ENCODE assay signal across 9 cellular contexts in genomic region chr5:83306572-83307241, GRCh38.
DNase-seq lines count a peak whose midpoint lies in the region; FAIRE-seq and TF ChIP-seq lines count a peak whose summit lies in the region.
"Had no signal": no experiment of that assay in that cellular context is flagged by ENCODE, and none has a peak within 500 bp of the region (broad histone marks: within the 10 kb centered on the region; RNA-seq: fewer than 3 reads in every experiment).

No MANE protein-coding gene starts in this region.

- H3K4me3 Mint-ChIP-seq in astrocyte (ENCODE audit: unreplicated experiment), result no peak overlapping the region
- H3K4me3 Mint-ChIP-seq in CD8-positive, alpha-beta memory T cell, result no peak overlapping the region

- H3K4me2 ChIP-seq in GM23248 (ENCODE audit: unreplicated experiment), result peak overlapping the region; percentile 58
- H3K4me2 ChIP-seq in KMS-11, result peak overlapping the region; percentile 21; the same call in 1 of the 2 replicates
- peak overlapping the region; percentile 34 for H3K4me2 ChIP-seq in astrocyte (ENCODE audit: low read length)

- DNase-seq in NK-92 treated with Interleukin-12 subunit alpha and Interleukin-12 subunit beta, amount 100 ng/mL, for 24 hours (lab: John Stamatoyannopoulos, UW), result peak; percentile 32
- no peak for DNase-seq in NK-92 (lab: John Stamatoyannopoulos, UW; ENCODE audit: unreplicated experiment)
- DNase-seq in GM23248, result peak; percentile 91
- DNase-seq in astrocyte (ENCODE audit: low read depth), result peak; percentile 96
- peak; percentile 51 to 80 for DNase-seq in lower leg skin (ENCODE audit: low spot score in 2 of 2)
- DNase-seq in CD8-positive, alpha-beta memory T cell, result no peak
- DNase-seq in NCI-H2081 (lab: John Stamatoyannopoulos, UW), result no peak

- TF ChIP-seq CTCF in KMS-11 (conservative IDR thresholded peaks at IDR 0.05; ENCODE audit: low read depth, low read length), result no peak
- no peak for TF ChIP-seq CTCF in astrocyte (IDR thresholded peaks at IDR 0.05; ENCODE audit: insufficient read depth, low read depth, low read length)
- TF ChIP-seq CTCF in lower leg skin (IDR thresholded peaks at IDR 0.05), result no peak

- CTCF ChIA-PET in CD8-positive, alpha-beta memory T cell (lab: Charles Lee), result no interaction called here

- FAIRE-seq in astrocyte (lab: Jason Lieb, UNC), result peak; percentile 75
- FAIRE-seq: A204.1 had no signal

- H3K9me2 ChIP-seq in GM23248 (ENCODE audit: insufficient read depth), result no peaks in the 10 kb centered on the region

- no peaks in the 10 kb centered on the region for H3K9me3 ChIP-seq in GM23248 (ENCODE audit: low read depth)
- no peaks in the 10 kb centered on the region for H3K9me3 ChIP-seq in astrocyte (ENCODE audit: insufficient read depth, low read depth, low read length)
- no peaks in the 10 kb centered on the region for H3K9me3 ChIP-seq in CD8-positive, alpha-beta memory T cell (ENCODE audit: low read length)

- POLR2A ChIA-PET in CD8-positive, alpha-beta memory T cell (lab: Charles Lee), result no interaction called here

- H3K4me1 Mint-ChIP-seq in astrocyte (ENCODE audit: low read depth, unreplicated experiment), result peaks cover 14% of the 10 kb centered on the region
- H3K4me1 Mint-ChIP-seq in CD8-positive, alpha-beta memory T cell, result peaks cover 0 to 4% (median 0%) of the 10 kb centered on the region in 3 donors

- no peak for TF ChIP-seq POLR2A in lower leg skin (IDR thresholded peaks at IDR 0.05)

- H3K9me3 Mint-ChIP-seq in astrocyte (ENCODE audit: unreplicated experiment), result no peaks in the 10 kb centered on the region
- H3K9me3 Mint-ChIP-seq in CD8-positive, alpha-beta memory T cell, result peaks cover 0 to 11% (median 0%) of the 10 kb centered on the region in 5 donors

- peak overlapping the region; percentile 59 for H3K27ac Mint-ChIP-seq in astrocyte (ENCODE audit: unreplicated experiment)
- no peak overlapping the region for H3K27ac Mint-ChIP-seq in CD8-positive, alpha-beta memory T cell

- H3K27ac ChIP-seq in GM23248 (peak overlapping the region; percentile 66), KMS-11 (peak overlapping the region; percentile 1; the same call in 1 of the 2 replicates), astrocyte (ENCODE audit: low read depth, low read length) (peak overlapping the region; percentile 21)
- H3K27ac ChIP-seq in CD8-positive, alpha-beta memory T cell (ENCODE audit: low read depth, low read length), result no peak overlapping the region

- H2AFZ ChIP-seq in GM23248, result peak overlapping the region; percentile 44
- H2AFZ ChIP-seq in KMS-11 (ENCODE audit: low read depth), result no peak overlapping the region
- H2AFZ ChIP-seq in astrocyte (ENCODE audit: low read depth, low read length), result no peak overlapping the region

- H3K27me3 ChIP-seq in GM23248 (replicated peaks; ENCODE audit: insufficient read depth), result no peaks in the 10 kb centered on the region
- H3K27me3 ChIP-seq in KMS-11 (ENCODE audit: insufficient read depth, low read depth), result no peaks in the 10 kb centered on the region
- no peaks in the 10 kb centered on the region for H3K27me3 ChIP-seq in astrocyte (ENCODE audit: insufficient read depth, low read length)
- H3K27me3 ChIP-seq in CD8-positive, alpha-beta memory T cell (ENCODE audit: insufficient read depth, low read length, poor library complexity, severe bottlenecking), result no peaks in the 10 kb centered on the region

- H3K79me2 ChIP-seq in GM23248 (ENCODE audit: insufficient read depth) (no peaks in the 10 kb centered on the region), KMS-11 (ENCODE audit: insufficient read depth, low read depth) (no peaks in the 10 kb centered on the region), astrocyte (ENCODE audit: insufficient read depth, low read length) (no peaks in the 10 kb centered on the region)

- peaks cover 19% of the 10 kb centered on the region for H3F3A ChIP-seq in GM23248 (ENCODE audit: insufficient read depth)

- WGBS in GM23248 (ENCODE audit: low coverage in 1 of 2, low lambda C conversion rate in 2 of 2, missing lambda C conversion rate in 2 of 2), 2 experiments, result 2 to 3% methylated on average over 3 of the region's 3 CpGs
- WGBS in lower leg skin, 2 donors, result 22 to 44% methylated on average over 3 of the region's 3 CpGs

- H4K20me1 ChIP-seq in GM23248 (ENCODE audit: insufficient read depth) (no peaks in the 10 kb centered on the region), KMS-11 (ENCODE audit: insufficient read depth) (no peaks in the 10 kb centered on the region), astrocyte (ENCODE audit: insufficient read depth, low read length) (no peaks in the 10 kb centered on the region)

- H3K4me3 ChIP-seq in GM23248 (peak overlapping the region; percentile 37; the same call in 1 of the 2 replicates), KMS-11 (IDR thresholded peaks at IDR 0.05; ENCODE audit: insufficient read depth, low read depth, low read length) (no peak overlapping the region), astrocyte (ENCODE audit: insufficient read depth, low read depth, low read length) (no peak overlapping the region), lower leg skin (ENCODE audit: low read depth, poor library complexity, severe bottlenecking) (no peak overlapping the region)
- H3K4me3 ChIP-seq in CD8-positive, alpha-beta memory T cell (ENCODE audit: low read length), result no peak overlapping the region

- H3K36me3 Mint-ChIP-seq in astrocyte (ENCODE audit: low read depth, unreplicated experiment), result no peaks in the 10 kb centered on the region
- peaks cover 0 to 27% (median 5%) of the 10 kb centered on the region in 3 donors for H3K36me3 Mint-ChIP-seq in CD8-positive, alpha-beta memory T cell

- H3K36me3 ChIP-seq in GM23248 (ENCODE audit: low read depth), result no peaks in the 10 kb centered on the region
- H3K36me3 ChIP-seq in KMS-11 (ENCODE audit: insufficient read depth), result no peaks in the 10 kb centered on the region
- no peaks in the 10 kb centered on the region for H3K36me3 ChIP-seq in astrocyte (ENCODE audit: insufficient read depth, low read length)
- H3K36me3 ChIP-seq in CD8-positive, alpha-beta memory T cell (ENCODE audit: insufficient read depth, low read length), result no peaks in the 10 kb centered on the region

- in situ Hi-C loops in GM23248 (cut with MboI), result no loop called here

- intact Hi-C loops in lower leg skin (cut with DNase I; ENCODE audit: low total_unique reads), result no loop called here

- H3K27me3 Mint-ChIP-seq in astrocyte (ENCODE audit: low read depth, unreplicated experiment), result no peaks in the 10 kb centered on the region
- H3K27me3 Mint-ChIP-seq in CD8-positive, alpha-beta memory T cell, result no peaks in the 10 kb centered on the region

- H3K9ac ChIP-seq in GM23248 (peak overlapping the region; percentile 49), KMS-11 (no peak overlapping the region), astrocyte (ENCODE audit: low read length) (no peak overlapping the region)

- peaks cover 15% of the 10 kb centered on the region for H3K4me1 ChIP-seq in GM23248 (ENCODE audit: insufficient read depth)
- peaks cover 24% of the 10 kb centered on the region for H3K4me1 ChIP-seq in KMS-11 (ENCODE audit: low read depth, poor library complexity, severe bottlenecking)
- H3K4me1 ChIP-seq in astrocyte (ENCODE audit: insufficient read depth, low read length), result no peaks in the 10 kb centered on the region
- H3K4me1 ChIP-seq in CD8-positive, alpha-beta memory T cell (ENCODE audit: insufficient read depth, low read length), result no peaks in the 10 kb centered on the region

Comparison
In these comparisons a context has a peak if more than half of its experiments do, and no peak if none do; other contexts are left out.
1. DNase-seq: peak in NK-92 treated with Interleukin-12 subunit alpha and Interleukin-12 subunit beta, amount 100 ng/mL, for 24 hours (single experiment), GM23248 (single experiment), astrocyte (single experiment) and lower leg skin (2 of 2); none in NK-92 (single experiment), CD8-positive, alpha-beta memory T cell (0 of 5) and NCI-H2081 (0 of 2).
2. Peak in every context shown above with its lines, with median percentiles within 50 percentile points of each other: H3K4me2 ChIP-seq.